In the genomic region with DNA sequence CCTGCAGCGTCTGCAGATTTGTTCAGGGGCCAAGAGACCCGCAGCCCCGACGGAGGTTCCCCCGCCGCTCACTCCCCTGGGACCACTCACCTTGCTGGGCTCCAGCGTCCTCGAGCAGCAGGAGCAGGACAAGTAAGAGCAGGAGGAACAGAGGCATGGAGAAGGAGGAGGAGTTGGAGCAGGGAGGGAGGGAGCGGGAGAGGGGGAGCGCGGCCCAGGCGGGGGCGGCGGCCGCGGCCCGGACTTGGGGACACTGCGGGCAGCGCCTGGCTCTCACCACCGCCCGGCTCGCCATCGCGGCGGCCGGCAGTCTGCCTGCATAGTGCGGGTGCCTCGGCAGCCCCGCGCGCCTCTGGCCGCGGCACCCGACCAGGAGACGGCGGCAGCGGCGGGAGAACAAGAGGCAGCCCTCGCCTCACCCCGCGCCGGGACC, we compare ENCODE assay signal across 8 cellular contexts. TPM values are rescaled to one million over a fixed set of nuclear protein-coding genes. Genes with fewer than 3 reads are reported as not detected.
DNase-seq lines count a peak whose midpoint lies in the region; ATAC-seq, FAIRE-seq and TF ChIP-seq lines count a peak whose summit lies in the region.

No MANE protein-coding gene starts in this region.

- intact Hi-C loops in left ventricle myocardium inferior (cut with micrococcal nuclease), result no loop called here

- peak overlapping the region; percentile 95 for H3K4me2 ChIP-seq in A549
- H3K4me2 ChIP-seq in parathyroid adenoma (ENCODE audit: low read length), result peak overlapping the region; percentile 86

- TF ChIP-seq EP300 in A549 (IDR thresholded peaks at IDR 0.05), result no peak

- H3K4me1 ChIP-seq in A549 (peaks cover 32% of the 10 kb centered on the region), left ventricle myocardium inferior (peaks cover 60% of the 10 kb centered on the region), parathyroid adenoma (peaks cover 3% of the 10 kb centered on the region)

- CTCF ChIA-PET in A549 (lab: Yijun Ruan, JAX), result interaction anchor here (1.5 to 2.1 kb wide), 3 partner anchors 71 to 93 kb away, joined by 4 to 17 read pairs (median 5); no protein-coding TSS in a partner anchor

- peak overlapping the region; percentile 93 for H3K4me3 ChIP-seq in A549
- H3K4me3 ChIP-seq in left ventricle myocardium inferior, result peak overlapping the region; percentile 98
- H3K4me3 ChIP-seq in parathyroid adenoma (ENCODE audit: low read depth, low read length), result peak overlapping the region; percentile 77

- TF ChIP-seq CTCF in A549 (IDR thresholded peaks at IDR 0.05) (no peak), left ventricle myocardium inferior (IDR thresholded peaks at IDR 0.05; ENCODE audit: borderline replicate concordance) (no peak), parathyroid adenoma (IDR thresholded peaks at IDR 0.05) (no peak), GM10266 (IDR thresholded peaks at IDR 0.05; ENCODE audit: control insufficient read depth, insufficient read depth, low read depth, missing control alignments) (no peak)

- H3K9ac ChIP-seq in parathyroid adenoma, result peak overlapping the region; percentile 43

- H2AFZ ChIP-seq in parathyroid adenoma, result peak overlapping the region; percentile 97

- peaks cover 11% of the 10 kb centered on the region for H3K79me2 ChIP-seq in parathyroid adenoma

- H3K27me3 ChIP-seq in left ventricle myocardium inferior (ENCODE audit: low read depth) (no peaks in the 10 kb centered on the region), parathyroid adenoma (ENCODE audit: control insufficient read depth, insufficient read depth, low read length) (no peaks in the 10 kb centered on the region)

- TF ChIP-seq RAD21 in A549 (conservative IDR thresholded peaks at IDR 0.05 in 1 of 2, IDR thresholded peaks at IDR 0.05 in 1 of 2), result no peak; a peak in 2 of 5 replicates

- H3K9me3 ChIP-seq in A549 (no peaks in the 10 kb centered on the region), left ventricle myocardium inferior (replicated peaks) (no peaks in the 10 kb centered on the region), parathyroid adenoma (ENCODE audit: control insufficient read depth, low read length) (no peaks in the 10 kb centered on the region)

- H3K36me3 ChIP-seq in left ventricle myocardium inferior (no peaks in the 10 kb centered on the region), parathyroid adenoma (ENCODE audit: control insufficient read depth, insufficient read depth, low read length) (no peaks in the 10 kb centered on the region)

- DNase-seq in A549 (ENCODE audit: low read depth in 1 of 2, low spot score in 1 of 2), result peak in 1 of 2 experiments; percentile 69
- peak; percentile 31 for DNase-seq in NCI-H524 treated with DMSO at 0.1 percent for 48 hours (lab: John Stamatoyannopoulos, UW)
- peak; percentile 41 for DNase-seq in amniotic epithelial cell (ENCODE audit: low read depth)
- DNase-seq in left ventricle myocardium inferior, result peak; percentile 49
- no peak for DNase-seq in GM10266 (ENCODE audit: extremely low spot score)

- WGBS in A549 (ENCODE audit: missing lambda C conversion rate), result 0% methylated on average over 8 of the region's 42 CpGs

- H3K27ac ChIP-seq in A549 (peak overlapping the region; percentile 93 to 95), left ventricle myocardium inferior (replicated peaks) (peak overlapping the region; percentile 97), parathyroid adenoma (peak overlapping the region; percentile 86)

- POLR2A ChIA-PET in A549 (lab: Yijun Ruan, JAX), result interaction anchor here (0.7 to 9.9 kb wide), 21 partner anchors 8 to 1359 kb away, joined by 3 to 146 read pairs (median 7); partner anchors contain the start of genes CLDND1, CPOX and TBC1D23

- TF ChIP-seq POLR2A in A549 (IDR thresholded peaks at IDR 0.05; ENCODE audit: low read length), result 0 out of 2 replicates have a peak, but pooled peaks have one; percentile 6

- no peak for FAIRE-seq in A549 (lab: Jason Lieb, UNC)

- ATAC-seq in A549 (peak; percentile 74 to 77), GM18498 (IDR thresholded peaks at IDR 0.05; ENCODE audit: unreplicated experiment) (peak; percentile 33), HG02970 (IDR thresholded peaks at IDR 0.05; ENCODE audit: low FRiP score, unreplicated experiment) (peak; percentile 26)

TF ChIP-seq in A549, 52 proteins besides CTCF, POLR2A, EP300 and RAD21:
- TF ChIP-seq, protein P1, sequence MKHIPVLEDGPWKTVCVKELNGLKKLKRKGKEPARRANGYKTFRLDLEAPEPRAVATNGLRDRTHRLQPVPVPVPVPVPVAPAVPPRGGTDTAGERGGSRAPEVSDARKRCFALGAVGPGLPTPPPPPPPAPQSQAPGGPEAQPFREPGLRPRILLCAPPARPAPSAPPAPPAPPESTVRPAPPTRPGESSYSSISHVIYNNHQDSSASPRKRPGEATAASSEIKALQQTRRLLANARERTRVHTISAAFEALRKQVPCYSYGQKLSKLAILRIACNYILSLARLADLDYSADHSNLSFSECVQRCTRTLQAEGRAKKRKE (CRISPR knock-in tag; IDR thresholded peaks at IDR 0.05; ENCODE audit: low read depth), result no peak
- TF ChIP-seq, protein P2, sequence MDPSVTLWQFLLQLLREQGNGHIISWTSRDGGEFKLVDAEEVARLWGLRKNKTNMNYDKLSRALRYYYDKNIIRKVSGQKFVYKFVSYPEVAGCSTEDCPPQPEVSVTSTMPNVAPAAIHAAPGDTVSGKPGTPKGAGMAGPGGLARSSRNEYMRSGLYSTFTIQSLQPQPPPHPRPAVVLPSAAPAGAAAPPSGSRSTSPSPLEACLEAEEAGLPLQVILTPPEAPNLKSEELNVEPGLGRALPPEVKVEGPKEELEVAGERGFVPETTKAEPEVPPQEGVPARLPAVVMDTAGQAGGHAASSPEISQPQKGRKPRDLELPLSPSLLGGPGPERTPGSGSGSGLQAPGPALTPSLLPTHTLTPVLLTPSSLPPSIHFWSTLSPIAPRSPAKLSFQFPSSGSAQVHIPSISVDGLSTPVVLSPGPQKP (IDR thresholded peaks at IDR 0.05; ENCODE audit: low read depth, low read length), result no peak
- TF ChIP-seq CHD2 (IDR thresholded peaks at IDR 0.05; ENCODE audit: low read length, partially characterized antibody) (no peak), SMC3 (IDR thresholded peaks at IDR 0.05) (no peak), HDAC2 (IDR thresholded peaks at IDR 0.05) (no peak), CBX8 (IDR thresholded peaks at IDR 0.05) (no peak)
- TF ChIP-seq, protein P3, sequence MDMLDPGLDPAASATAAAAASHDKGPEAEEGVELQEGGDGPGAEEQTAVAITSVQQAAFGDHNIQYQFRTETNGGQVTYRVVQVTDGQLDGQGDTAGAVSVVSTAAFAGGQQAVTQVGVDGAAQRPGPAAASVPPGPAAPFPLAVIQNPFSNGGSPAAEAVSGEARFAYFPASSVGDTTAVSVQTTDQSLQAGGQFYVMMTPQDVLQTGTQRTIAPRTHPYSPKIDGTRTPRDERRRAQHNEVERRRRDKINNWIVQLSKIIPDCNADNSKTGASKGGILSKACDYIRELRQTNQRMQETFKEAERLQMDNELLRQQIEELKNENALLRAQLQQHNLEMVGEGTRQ (IDR thresholded peaks at IDR 0.05), result no peak

RNA-seq across cellular contexts. Expression of gene DCBLD2, which starts 0.4 kb away (rescaled TPM):
- polyA plus RNA-seq in A549 (2011; rRNA removed) (582 and 623 TPM in 2 replicates), A549 (2017; fragmentation: RNase III; extraction: RNeasy Plus Mini Kit Qiagen cat#74134 plus additional on column Dnase treatment) (266 to 276 TPM (median 272 TPM) in 3 replicates)
- polyA plus RNA-seq in A549 (2012; cell fraction: cytosol; rRNA removed), result 93.1 and 105 TPM in 2 replicates
- polyA plus RNA-seq in A549 (2012; cell fraction: nucleus; rRNA removed), result 87.3 and 98.2 TPM in 2 replicates
- polyA minus RNA-seq in A549 (2011; rRNA and poly(A)+ RNA removed), result 413 and 418 TPM in 2 replicates
- 33.7 TPM for total RNA-seq in left ventricle myocardium inferior
